In the genomic region with DNA sequence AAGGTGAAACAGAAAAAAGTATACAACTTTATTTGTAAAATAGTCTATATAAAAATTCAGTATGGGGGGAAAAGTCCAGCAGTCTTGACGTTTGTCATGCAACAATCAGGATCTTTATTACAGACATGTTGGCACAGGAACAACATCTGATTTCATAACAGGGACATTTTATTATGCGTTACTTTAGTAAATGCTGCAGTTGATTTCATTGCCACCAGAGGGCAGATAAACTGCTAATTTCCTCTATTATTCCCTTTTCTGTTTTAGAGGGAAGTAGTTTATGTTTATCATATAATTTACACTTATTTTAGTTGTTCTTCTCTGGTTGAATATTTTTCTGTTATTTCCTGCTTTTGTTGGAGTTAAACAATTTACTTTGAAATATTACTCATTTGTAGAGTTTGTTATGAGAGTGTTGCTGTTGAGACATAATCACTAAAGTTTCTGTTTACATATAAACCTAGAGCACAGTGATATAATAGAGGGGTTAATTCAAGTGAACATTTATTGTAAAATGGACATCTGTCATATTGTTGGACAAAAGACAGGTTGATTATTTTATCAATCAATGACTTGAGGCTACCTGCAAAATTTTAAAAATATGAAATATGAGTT, we compare ENCODE assay signal across 8 cellular contexts. TPM values are rescaled to one million over a fixed set of nuclear protein-coding genes. Genes with fewer than 3 reads are reported as not detected.
DNase-seq lines count a peak whose midpoint lies in the region; ATAC-seq and TF ChIP-seq lines count a peak whose summit lies in the region.

No MANE protein-coding gene starts in this region.

- no peak overlapping the region for H2BK12ac ChIP-seq in neuronal stem cell (ENCODE audit: low read length)

- H3K9me3 ChIP-seq in neuronal stem cell (replicated peaks in 1 of 2; ENCODE audit: control insufficient read depth in 2 of 2, insufficient read depth in 1 of 2, low read depth in 1 of 2, low read length in 2 of 2), result no peaks in the 10 kb centered on the region

- peaks cover 7% of the 10 kb centered on the region; the same call in 1 of the 2 replicates for H4K20me1 ChIP-seq in GM23338 (replicated peaks; ENCODE audit: insufficient read depth)

- H2AFZ ChIP-seq in GM23338 (no peak overlapping the region), neuronal stem cell (ENCODE audit: low read length) (no peak overlapping the region)

- no peak overlapping the region for H2BK15ac ChIP-seq in neuronal stem cell (ENCODE audit: low read length)

- H3K18ac ChIP-seq in neuronal stem cell (ENCODE audit: low read length), result no peak overlapping the region

- no peak overlapping the region for H4K8ac ChIP-seq in neuronal stem cell (ENCODE audit: low read depth, low read length)

- no peak overlapping the region for H3K27ac ChIP-seq in GM23338 (ENCODE audit: low read depth)
- H3K27ac ChIP-seq in neuronal stem cell (replicated peaks; ENCODE audit: low read length), result no peak overlapping the region

- peaks cover 21% of the 10 kb centered on the region for H3K36me3 Mint-ChIP-seq in GM23338 (ENCODE audit: low read depth)

- H3K14ac ChIP-seq in neuronal stem cell (ENCODE audit: low read length), result no peak overlapping the region

- H2AK5ac ChIP-seq in neuronal stem cell (ENCODE audit: low read depth, low read length), result no peak overlapping the region

- H3K9ac ChIP-seq in neuronal stem cell (ENCODE audit: low read depth, low read length, poor library complexity), result no peak overlapping the region

- H2BK120ac ChIP-seq in neuronal stem cell (ENCODE audit: low read depth, low read length), result no peak overlapping the region

- H3K23ac ChIP-seq in neuronal stem cell (ENCODE audit: low read depth, low read length, poor library complexity), result no peak overlapping the region

- H3K79me2 ChIP-seq in GM23338 (replicated peaks; ENCODE audit: insufficient read depth), result peaks cover 81% of the 10 kb centered on the region

- H3K4ac ChIP-seq in neuronal stem cell (ENCODE audit: low read length), result no peak overlapping the region

- H3K27ac Mint-ChIP-seq in GM23338, result no peak overlapping the region

- peak; percentile 54 to 92 for TF ChIP-seq CTCF in GM23338 (conservative IDR thresholded peaks at IDR 0.05; ENCODE audit: low read depth in 2 of 2)
- peak; percentile 69 for TF ChIP-seq CTCF in epithelial cell of esophagus (IDR thresholded peaks at IDR 0.05; ENCODE audit: insufficient read depth, low read depth, low read length, missing control alignments)

- peak; percentile 15 for DNase-seq in COLO668 (lab: John Stamatoyannopoulos, UW; ENCODE audit: unreplicated experiment)
- peak; percentile 56 for DNase-seq in GM23338 (ENCODE audit: low spot score)
- DNase-seq in OCI-M2 (lab: John Stamatoyannopoulos, UW; ENCODE audit: unreplicated experiment), result peak; percentile 34
- peak; percentile 79 for DNase-seq in epithelial cell of esophagus (ENCODE audit: low read depth)
- peak; percentile 31 for DNase-seq in neuronal stem cell (ENCODE audit: low spot score)

- H3K27me3 ChIP-seq in GM23338 (ENCODE audit: insufficient read depth) (no peaks in the 10 kb centered on the region), neuronal stem cell (ENCODE audit: control insufficient read depth in 3 of 3, insufficient read depth in 3 of 3, low read depth in 1 of 3, low read length in 3 of 3) (peaks cover 0 to 37% (median 0%) of the 10 kb centered on the region in 3 experiments)

- no CpG with 5 or more reads among the region's 2 CpGs for WGBS in neuronal stem cell (ENCODE audit: extremely low coverage in 2 of 2, insufficient read length in 2 of 2, insufficient replicate concordance in 1 of 2), 2 donors

- no peak for ATAC-seq in GM23338
- ATAC-seq in GM19023 (IDR thresholded peaks at IDR 0.05; ENCODE audit: unreplicated experiment), result no peak
- ATAC-seq in HG03095 (IDR thresholded peaks at IDR 0.05; ENCODE audit: unreplicated experiment), result no peak
- ATAC-seq in HG02798 (IDR thresholded peaks at IDR 0.05; ENCODE audit: poor library complexity, unreplicated experiment), result no peak

- no peaks in the 10 kb centered on the region for H3K9me2 ChIP-seq in GM23338 (ENCODE audit: insufficient read depth)

- H3K4me1 ChIP-seq in GM23338 (ENCODE audit: insufficient read depth) (peaks cover 34% of the 10 kb centered on the region), neuronal stem cell (ENCODE audit: control insufficient read depth in 2 of 2, insufficient read depth in 1 of 2, low read depth in 1 of 2, low read length in 2 of 2) (peaks cover 0 to 2% of the 10 kb centered on the region in 2 donors)

- H3K9me3 Mint-ChIP-seq in GM23338, result no peaks in the 10 kb centered on the region

- H3F3A ChIP-seq in GM23338 (replicated peaks; ENCODE audit: low read depth), result no peaks in the 10 kb centered on the region

- peak overlapping the region; percentile 88 for H3K4me3 Mint-ChIP-seq in GM23338

- peak overlapping the region; percentile 82 for H3K4me3 ChIP-seq in GM23338
- H3K4me3 ChIP-seq in epithelial cell of esophagus (ENCODE audit: low read length), result no peak overlapping the region
- no peak overlapping the region for H3K4me3 ChIP-seq in neuronal stem cell (ENCODE audit: low read length in 2 of 2)

- peaks cover 24% of the 10 kb centered on the region for H3K4me1 Mint-ChIP-seq in GM23338

- peaks cover 25% of the 10 kb centered on the region for H3K27me3 Mint-ChIP-seq in GM23338 (ENCODE audit: insufficient read depth, low read depth, poor library complexity)

- no peak overlapping the region for H4K91ac ChIP-seq in neuronal stem cell (ENCODE audit: low read depth, low read length, poor library complexity)

- H2BK5ac ChIP-seq in neuronal stem cell (ENCODE audit: low read length), result no peak overlapping the region

- peaks cover 5% of the 10 kb centered on the region for H3K79me1 ChIP-seq in neuronal stem cell (ENCODE audit: low read depth, low read length)

- H3K4me2 ChIP-seq in GM23338, result peak overlapping the region; percentile 80
- H3K4me2 ChIP-seq in neuronal stem cell (ENCODE audit: insufficient read depth, low read length, poor library complexity, severe bottlenecking), result no peak overlapping the region

- H3K36me3 ChIP-seq in GM23338 (ENCODE audit: insufficient read depth) (no peaks in the 10 kb centered on the region), neuronal stem cell (replicated peaks in 1 of 2; ENCODE audit: control insufficient read depth in 2 of 2, insufficient read depth in 2 of 2, low read length in 2 of 2) (no peaks in the 10 kb centered on the region)

TF ChIP-seq in GM23338, 12 proteins besides CTCF, POLR2A, EP300 and RAD21:
- TF ChIP-seq, protein P1, sequence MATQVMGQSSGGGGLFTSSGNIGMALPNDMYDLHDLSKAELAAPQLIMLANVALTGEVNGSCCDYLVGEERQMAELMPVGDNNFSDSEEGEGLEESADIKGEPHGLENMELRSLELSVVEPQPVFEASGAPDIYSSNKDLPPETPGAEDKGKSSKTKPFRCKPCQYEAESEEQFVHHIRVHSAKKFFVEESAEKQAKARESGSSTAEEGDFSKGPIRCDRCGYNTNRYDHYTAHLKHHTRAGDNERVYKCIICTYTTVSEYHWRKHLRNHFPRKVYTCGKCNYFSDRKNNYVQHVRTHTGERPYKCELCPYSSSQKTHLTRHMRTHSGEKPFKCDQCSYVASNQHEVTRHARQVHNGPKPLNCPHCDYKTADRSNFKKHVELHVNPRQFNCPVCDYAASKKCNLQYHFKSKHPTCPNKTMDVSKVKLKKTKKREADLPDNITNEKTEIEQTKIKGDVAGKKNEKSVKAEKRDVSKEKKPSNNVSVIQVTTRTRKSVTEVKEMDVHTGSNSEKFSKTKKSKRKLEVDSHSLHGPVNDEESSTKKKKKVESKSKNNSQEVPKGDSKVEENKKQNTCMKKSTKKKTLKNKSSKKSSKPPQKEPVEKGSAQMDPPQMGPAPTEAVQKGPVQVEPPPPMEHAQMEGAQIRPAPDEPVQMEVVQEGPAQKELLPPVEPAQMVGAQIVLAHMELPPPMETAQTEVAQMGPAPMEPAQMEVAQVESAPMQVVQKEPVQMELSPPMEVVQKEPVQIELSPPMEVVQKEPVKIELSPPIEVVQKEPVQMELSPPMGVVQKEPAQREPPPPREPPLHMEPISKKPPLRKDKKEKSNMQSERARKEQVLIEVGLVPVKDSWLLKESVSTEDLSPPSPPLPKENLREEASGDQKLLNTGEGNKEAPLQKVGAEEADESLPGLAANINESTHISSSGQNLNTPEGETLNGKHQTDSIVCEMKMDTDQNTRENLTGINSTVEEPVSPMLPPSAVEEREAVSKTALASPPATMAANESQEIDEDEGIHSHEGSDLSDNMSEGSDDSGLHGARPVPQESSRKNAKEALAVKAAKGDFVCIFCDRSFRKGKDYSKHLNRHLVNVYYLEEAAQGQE (IDR thresholded peaks at IDR 0.05; ENCODE audit: unreplicated experiment), result no peak
- no peak for TF ChIP-seq EZH2 (IDR thresholded peaks at IDR 0.05; ENCODE audit: low read depth, unreplicated experiment)
- TF ChIP-seq STAT1 (IDR thresholded peaks at IDR 0.05; ENCODE audit: unreplicated experiment), result no peak
- TF ChIP-seq, protein P2, sequence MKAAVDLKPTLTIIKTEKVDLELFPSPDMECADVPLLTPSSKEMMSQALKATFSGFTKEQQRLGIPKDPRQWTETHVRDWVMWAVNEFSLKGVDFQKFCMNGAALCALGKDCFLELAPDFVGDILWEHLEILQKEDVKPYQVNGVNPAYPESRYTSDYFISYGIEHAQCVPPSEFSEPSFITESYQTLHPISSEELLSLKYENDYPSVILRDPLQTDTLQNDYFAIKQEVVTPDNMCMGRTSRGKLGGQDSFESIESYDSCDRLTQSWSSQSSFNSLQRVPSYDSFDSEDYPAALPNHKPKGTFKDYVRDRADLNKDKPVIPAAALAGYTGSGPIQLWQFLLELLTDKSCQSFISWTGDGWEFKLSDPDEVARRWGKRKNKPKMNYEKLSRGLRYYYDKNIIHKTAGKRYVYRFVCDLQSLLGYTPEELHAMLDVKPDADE (IDR thresholded peaks at IDR 0.05), result no peak
- no peak for TF ChIP-seq ZNF114 (CRISPR knock-in tag; IDR thresholded peaks at IDR 0.05)

RNA-seq across cellular contexts. Expression of a gene that starts 3.3 kb away (rescaled TPM):
- total RNA-seq in GM23338 (2014; rRNA removed; shearing (Covaris generic)), result 18.8 and 19.4 TPM in 2 replicates
- 12.6 and 13.5 TPM in 2 replicates for polyA plus RNA-seq in GM23338 (2016; fragmentation: Nextera tagmentation; extraction: Ambion mirVana)
- polyA plus RNA-seq in neuronal stem cell (2013, experiment 1 of 2), result 16.4 TPM
- polyA plus RNA-seq in neuronal stem cell (2013, experiment 2 of 2), result 15.9 TPM

Comparison
In these comparisons a context has a peak if more than half of its experiments do, and no peak if none do; other contexts are left out.
1. DNase-seq: peak in every context shown above with its lines; median percentile 79 in epithelial cell of esophagus; 56 in GM23338; 34 in OCI-M2; 31 in neuronal stem cell; 15 in COLO668.